ENCODE assay signal across 1 cellular context in the genomic region with DNA sequence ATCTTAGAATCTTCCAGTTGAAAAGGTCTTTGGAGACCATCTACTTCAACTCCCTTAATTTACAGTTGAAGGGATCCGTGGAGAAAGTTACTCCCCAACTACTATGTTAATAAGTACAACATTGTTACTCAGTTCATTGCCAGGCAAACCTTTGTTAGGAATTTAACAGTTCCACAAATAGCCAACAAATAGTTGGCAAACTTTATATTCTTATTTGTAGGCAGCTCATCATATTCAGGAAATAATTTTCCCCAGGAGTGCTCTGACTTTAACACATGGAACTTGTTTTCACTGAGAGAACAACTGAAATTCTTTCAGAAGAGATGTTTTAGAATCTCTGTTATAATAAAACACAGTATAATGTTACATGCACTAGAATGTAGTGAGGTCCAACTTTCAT.
TF ChIP-seq lines count a peak whose summit lies in the region.

No MANE protein-coding gene starts in this region.

TF ChIP-seq in GM23338, 12 proteins besides CTCF, POLR2A, EP300 and RAD21 (continued from another document):
- TF ChIP-seq STAT1 (IDR thresholded peaks at IDR 0.05; ENCODE audit: unreplicated experiment) (no peak), NANOG (IDR thresholded peaks at IDR 0.05; ENCODE audit: borderline replicate concordance) (no peak), EZH2phosphoT487 (IDR thresholded peaks at IDR 0.05; ENCODE audit: unreplicated experiment) (no peak), ZNF114 (CRISPR knock-in tag; IDR thresholded peaks at IDR 0.05) (no peak), ZNF331 (CRISPR knock-in tag; IDR thresholded peaks at IDR 0.05; ENCODE audit: low read depth) (no peak), CREB1 (CRISPR knock-in tag; IDR thresholded peaks at IDR 0.05; ENCODE audit: low read depth) (no peak), POLR2AphosphoS5 (IDR thresholded peaks at IDR 0.05; ENCODE audit: low read depth) (no peak), EZH2 (IDR thresholded peaks at IDR 0.05; ENCODE audit: low read depth, unreplicated experiment) (no peak), JUNB (IDR thresholded peaks at IDR 0.05; ENCODE audit: unreplicated experiment) (no peak)
- TF ChIP-seq, protein P1, sequence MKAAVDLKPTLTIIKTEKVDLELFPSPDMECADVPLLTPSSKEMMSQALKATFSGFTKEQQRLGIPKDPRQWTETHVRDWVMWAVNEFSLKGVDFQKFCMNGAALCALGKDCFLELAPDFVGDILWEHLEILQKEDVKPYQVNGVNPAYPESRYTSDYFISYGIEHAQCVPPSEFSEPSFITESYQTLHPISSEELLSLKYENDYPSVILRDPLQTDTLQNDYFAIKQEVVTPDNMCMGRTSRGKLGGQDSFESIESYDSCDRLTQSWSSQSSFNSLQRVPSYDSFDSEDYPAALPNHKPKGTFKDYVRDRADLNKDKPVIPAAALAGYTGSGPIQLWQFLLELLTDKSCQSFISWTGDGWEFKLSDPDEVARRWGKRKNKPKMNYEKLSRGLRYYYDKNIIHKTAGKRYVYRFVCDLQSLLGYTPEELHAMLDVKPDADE (IDR thresholded peaks at IDR 0.05), result no peak
- TF ChIP-seq, protein P2, sequence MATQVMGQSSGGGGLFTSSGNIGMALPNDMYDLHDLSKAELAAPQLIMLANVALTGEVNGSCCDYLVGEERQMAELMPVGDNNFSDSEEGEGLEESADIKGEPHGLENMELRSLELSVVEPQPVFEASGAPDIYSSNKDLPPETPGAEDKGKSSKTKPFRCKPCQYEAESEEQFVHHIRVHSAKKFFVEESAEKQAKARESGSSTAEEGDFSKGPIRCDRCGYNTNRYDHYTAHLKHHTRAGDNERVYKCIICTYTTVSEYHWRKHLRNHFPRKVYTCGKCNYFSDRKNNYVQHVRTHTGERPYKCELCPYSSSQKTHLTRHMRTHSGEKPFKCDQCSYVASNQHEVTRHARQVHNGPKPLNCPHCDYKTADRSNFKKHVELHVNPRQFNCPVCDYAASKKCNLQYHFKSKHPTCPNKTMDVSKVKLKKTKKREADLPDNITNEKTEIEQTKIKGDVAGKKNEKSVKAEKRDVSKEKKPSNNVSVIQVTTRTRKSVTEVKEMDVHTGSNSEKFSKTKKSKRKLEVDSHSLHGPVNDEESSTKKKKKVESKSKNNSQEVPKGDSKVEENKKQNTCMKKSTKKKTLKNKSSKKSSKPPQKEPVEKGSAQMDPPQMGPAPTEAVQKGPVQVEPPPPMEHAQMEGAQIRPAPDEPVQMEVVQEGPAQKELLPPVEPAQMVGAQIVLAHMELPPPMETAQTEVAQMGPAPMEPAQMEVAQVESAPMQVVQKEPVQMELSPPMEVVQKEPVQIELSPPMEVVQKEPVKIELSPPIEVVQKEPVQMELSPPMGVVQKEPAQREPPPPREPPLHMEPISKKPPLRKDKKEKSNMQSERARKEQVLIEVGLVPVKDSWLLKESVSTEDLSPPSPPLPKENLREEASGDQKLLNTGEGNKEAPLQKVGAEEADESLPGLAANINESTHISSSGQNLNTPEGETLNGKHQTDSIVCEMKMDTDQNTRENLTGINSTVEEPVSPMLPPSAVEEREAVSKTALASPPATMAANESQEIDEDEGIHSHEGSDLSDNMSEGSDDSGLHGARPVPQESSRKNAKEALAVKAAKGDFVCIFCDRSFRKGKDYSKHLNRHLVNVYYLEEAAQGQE (IDR thresholded peaks at IDR 0.05; ENCODE audit: unreplicated experiment), result no peak
